Comparison of ENCODE assay signal across 8 cellular contexts in the genomic region with DNA sequence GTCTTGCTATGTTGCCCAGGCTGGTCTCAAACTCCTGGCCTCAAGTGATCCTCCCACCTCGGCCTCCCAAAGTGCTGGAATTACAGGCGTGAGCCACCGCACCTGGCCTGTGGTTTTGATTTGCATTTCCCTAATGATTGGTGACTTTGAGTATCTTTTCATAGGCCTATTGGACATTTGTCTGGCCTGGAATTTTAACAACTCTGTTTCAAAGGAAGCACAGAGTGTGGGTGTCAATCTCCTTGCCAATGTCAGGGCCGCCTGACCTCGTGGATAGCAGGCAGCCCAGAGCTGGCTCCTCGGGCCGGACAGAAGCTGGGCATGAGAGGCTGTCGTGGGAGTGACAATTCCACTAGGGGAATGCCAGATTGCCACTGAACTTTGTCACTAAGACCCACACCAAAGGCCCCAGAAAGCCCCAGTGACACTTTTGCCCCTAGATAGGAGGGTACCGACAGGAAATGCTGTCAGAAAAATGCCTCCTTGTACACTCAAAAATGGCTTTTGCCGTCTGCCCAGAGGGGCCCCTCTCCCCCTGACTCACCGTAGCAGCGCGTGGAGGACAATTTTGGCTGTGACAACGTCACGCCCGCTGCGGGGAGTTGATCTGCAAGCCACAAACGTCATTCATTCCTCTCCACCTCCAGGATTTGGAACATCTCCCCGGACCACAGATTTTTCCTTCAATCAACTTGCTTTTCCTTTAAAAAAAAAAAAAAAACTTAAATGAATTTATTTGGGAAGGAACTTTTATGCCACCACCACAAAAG. TPM values are rescaled to one million over a fixed set of nuclear protein-coding genes. Genes with fewer than 3 reads are reported as not detected.
A peak's percentile ranks its signal among the peaks of the same experiment; 100 is the strongest.
DNase-seq lines count a peak whose midpoint lies in the region; ATAC-seq and TF ChIP-seq lines count a peak whose summit lies in the region.

No MANE protein-coding gene starts in this region.

- no peak for TF ChIP-seq CTCF in HFFc6 (IDR thresholded peaks at IDR 0.05)
- TF ChIP-seq CTCF in activated CD8-positive, alpha-beta T cell treated with anti-CD3 and anti-CD28 coated beads for 36 hours (IDR thresholded peaks at IDR 0.05), result no peak

- H3K27me3 Mint-ChIP-seq in HFFc6 (ENCODE audit: insufficient read depth), result peaks cover 3% of the 10 kb centered on the region
- no peaks in the 10 kb centered on the region for H3K27me3 Mint-ChIP-seq in activated CD8-positive, alpha-beta T cell treated with anti-CD3 and anti-CD28 coated beads for 36 hours

- H3K36me3 ChIP-seq in esophagus (ENCODE audit: control insufficient read depth in 2 of 2, insufficient read depth in 2 of 2, low read length in 1 of 2), result no peaks in the 10 kb centered on the region

- 46 to 49% methylated on average over 19 of the region's 19 CpGs for WGBS in esophagus, 2 donors

- DNase-seq in HFFc6 (no peak), epidermal melanocyte (ENCODE audit: insufficient read length, low spot score) (no peak), nucleus accumbens (lab: John Stamatoyannopoulos, UW) (no peak), OCI-M1 (lab: John Stamatoyannopoulos, UW) (no peak)
- peak; percentile 96 for DNase-seq in activated CD8-positive, alpha-beta T cell treated with anti-CD3 and anti-CD28 coated beads for 36 hours
- DNase-seq in stimulated activated CD4-positive, alpha-beta T cell treated with anti-CD3 and anti-CD28 coated beads, Interleukin-1b, Interleukin-23, amount 100 ng/mL, for 48 hours, result peak; percentile 96

- H3K36me3 Mint-ChIP-seq in HFFc6 (ENCODE audit: low read depth), result no peaks in the 10 kb centered on the region
- peaks cover 6% of the 10 kb centered on the region for H3K36me3 Mint-ChIP-seq in activated CD8-positive, alpha-beta T cell treated with anti-CD3 and anti-CD28 coated beads for 36 hours (ENCODE audit: low read depth)

- intact Hi-C loops in activated CD8-positive, alpha-beta T cell treated with anti-CD3 and anti-CD28 coated beads for 36 hours (cut with micrococcal nuclease), result loop anchor here (2.0 to 5.0 kb wide), 3 partner anchors 13 to 49 kb away; a partner anchor contains a TSS

- CTCF ChIA-PET in activated CD8-positive, alpha-beta T cell treated with anti-CD3 and anti-CD28 coated beads for 36 hours (lab: Charles Lee), result interaction anchor here (1.2 to 2.2 kb wide), 6 partner anchors 8 to 233 kb away, joined by 4 to 6 read pairs (median 5); a partner anchor contains a TSS

- H3K4me1 ChIP-seq in esophagus (ENCODE audit: control insufficient read depth in 2 of 2, insufficient read depth in 2 of 2, low read length in 1 of 2), result no peaks in the 10 kb centered on the region

- peak overlapping the region; percentile 78 to 84 for H3K27ac ChIP-seq in esophagus (ENCODE audit: low read depth in 2 of 2, low read length in 1 of 2)

- peaks cover 9% of the 10 kb centered on the region for H3K4me1 Mint-ChIP-seq in HFFc6 (ENCODE audit: low read depth)
- peaks cover 68% of the 10 kb centered on the region for H3K4me1 Mint-ChIP-seq in activated CD8-positive, alpha-beta T cell treated with anti-CD3 and anti-CD28 coated beads for 36 hours (ENCODE audit: low read depth)

- POLR2A ChIA-PET in activated CD8-positive, alpha-beta T cell treated with anti-CD3 and anti-CD28 coated beads for 36 hours (lab: Charles Lee), result interaction anchor here (1.0 to 12.9 kb wide), 5 partner anchors 13 to 523 kb away, joined by 3 to 247 read pairs (median 4); a partner anchor contains a TSS

- peak overlapping the region; percentile 30; the same call in 1 of the 2 replicates for H3K4me3 Mint-ChIP-seq in HFFc6
- peak overlapping the region; percentile 74 for H3K4me3 Mint-ChIP-seq in activated CD8-positive, alpha-beta T cell treated with anti-CD3 and anti-CD28 coated beads for 36 hours

- no peak overlapping the region for H3K4me3 ChIP-seq in esophagus (ENCODE audit: low read depth in 1 of 2, low read length in 2 of 2)

- H3K9me3 Mint-ChIP-seq in HFFc6, result no peaks in the 10 kb centered on the region
- peaks cover 8% of the 10 kb centered on the region for H3K9me3 Mint-ChIP-seq in activated CD8-positive, alpha-beta T cell treated with anti-CD3 and anti-CD28 coated beads for 36 hours

- no peaks in the 10 kb centered on the region for H3K9me3 ChIP-seq in esophagus (ENCODE audit: control insufficient read depth in 2 of 2, insufficient read depth in 1 of 2, low read depth in 1 of 2, low read length in 1 of 2)

- no peaks in the 10 kb centered on the region for H3K27me3 ChIP-seq in esophagus (ENCODE audit: control insufficient read depth in 1 of 2, insufficient read depth in 2 of 2, low read length in 2 of 2)

- H3K27ac Mint-ChIP-seq in HFFc6, result peak overlapping the region; percentile 17
- H3K27ac Mint-ChIP-seq in activated CD8-positive, alpha-beta T cell treated with anti-CD3 and anti-CD28 coated beads for 36 hours, result peak overlapping the region; percentile 100

- ATAC-seq in activated CD8-positive, alpha-beta T cell treated with anti-CD3 and anti-CD28 coated beads for 36 hours, result peak; percentile 74
- no peak for ATAC-seq in GM18870 (IDR thresholded peaks at IDR 0.05; ENCODE audit: unreplicated experiment)

RNA-seq across cellular contexts. Expression of a gene that starts 11.7 kb away (rescaled TPM):
- total RNA-seq in HFFc6 (2021; fragmentation: NEBNext Ultra II Directional; extraction: Animal tissue kit (Norgen Biotek cat#: 25700)), result 10 to 100 TPM; 79.7 to 91.9 (median 85.4) TPM
- 100 to 1,000 TPM; 185 to 186 TPM for total RNA-seq in activated CD8-positive, alpha-beta T cell treated with anti-CD3 and anti-CD28 coated beads for 36 hours
- polyA plus RNA-seq in esophagus, result 1 to 10 TPM; 4.5 to 6.1 TPM

RNA-seq across cellular contexts. Expression of a gene that starts 49.6 kb away (rescaled TPM):
- 10 to 100 TPM; 52.5 to 82.7 (median 78.0) TPM for total RNA-seq in HFFc6 (2021; fragmentation: NEBNext Ultra II Directional; extraction: Animal tissue kit (Norgen Biotek cat#: 25700))
- total RNA-seq in activated CD8-positive, alpha-beta T cell treated with anti-CD3 and anti-CD28 coated beads for 36 hours, result 100 to 1,000 TPM; 217 to 226 TPM
- polyA plus RNA-seq in esophagus, result 100 to 1,000 TPM in 1 of 2 donors, 10 to 100 TPM in 1; 92.6 to 111 TPM

Comparison
In these comparisons a context has a peak if more than half of its experiments do, and no peak if none do; other contexts are left out.
1. DNase-seq: peak in activated CD8-positive, alpha-beta T cell treated with anti-CD3 and anti-CD28 coated beads for 36 hours (single experiment) and stimulated activated CD4-positive, alpha-beta T cell treated with anti-CD3 and anti-CD28 coated beads, Interleukin-1b, Interleukin-23, amount 100 ng/mL, for 48 hours (single experiment); none in HFFc6 (single experiment), epidermal melanocyte (single experiment), nucleus accumbens (0 of 56) and OCI-M1 (single experiment).